In genomic region chr20:59777814-59778575, GRCh38 we compare ENCODE assay signal across 21 cellular contexts.
DNase-seq lines count a peak whose midpoint lies in the region; ATAC-seq and FAIRE-seq lines count a peak whose summit lies in the region.
"Had no signal": no experiment of that assay in that cellular context is flagged by ENCODE, and none has a peak within 500 bp of the region (broad histone marks: within the 10 kb centered on the region; RNA-seq: fewer than 3 reads in every experiment).

No MANE protein-coding gene starts in this region.

- no peaks in the 10 kb centered on the region for H3K36me3 Mint-ChIP-seq in activated T-cell treated with anti-CD3 and anti-CD28 coated beads, Interleukin-2, amount 50 U/mL, for 72 hours (ENCODE audit: insufficient read depth in 2 of 2)
- H3K36me3 Mint-ChIP-seq: CD4-positive, CD25-positive, alpha-beta regulatory T cell had no signal

- FAIRE-seq in urothelium cell line (lab: Jason Lieb, UNC), result peak; percentile 23
- FAIRE-seq: A204.1, G401.6 had no signal

- no peak overlapping the region for H3K4me3 Mint-ChIP-seq in activated T-cell treated with anti-CD3 and anti-CD28 coated beads, Interleukin-2, amount 50 U/mL, for 72 hours
- no peak overlapping the region for H3K4me3 Mint-ChIP-seq in stimulated activated naive CD8-positive, alpha-beta T cell treated with anti-CD3 and anti-CD28 coated beads, Interleukin-15, amount 100 ng/mL, for 72 hours
- H3K4me3 Mint-ChIP-seq: CD4-positive, CD25-positive, alpha-beta regulatory T cell had no signal

- ATAC-seq in activated T-cell treated with anti-CD3 and anti-CD28 coated beads, Interleukin-2, amount 50 U/mL, for 72 hours (replicated peaks in 1 of 2), result no peak
- ATAC-seq in stimulated activated naive CD8-positive, alpha-beta T cell treated with anti-CD3 and anti-CD28 coated beads, Interleukin-15, amount 100 ng/mL, for 72 hours, result no peak
- ATAC-seq: Right ventricle myocardium inferior had no signal

- no peaks in the 10 kb centered on the region for H3K9me3 Mint-ChIP-seq in activated T-cell treated with anti-CD3 and anti-CD28 coated beads, Interleukin-2, amount 50 U/mL, for 72 hours
- H3K9me3 Mint-ChIP-seq in stimulated activated naive CD8-positive, alpha-beta T cell treated with anti-CD3 and anti-CD28 coated beads, Interleukin-15, amount 100 ng/mL, for 72 hours, result no peaks in the 10 kb centered on the region

- H3K4me1 Mint-ChIP-seq in activated T-cell treated with anti-CD3 and anti-CD28 coated beads, Interleukin-2, amount 50 U/mL, for 72 hours (ENCODE audit: low read depth), result no peaks in the 10 kb centered on the region
- no peaks in the 10 kb centered on the region for H3K4me1 Mint-ChIP-seq in stimulated activated naive CD8-positive, alpha-beta T cell treated with anti-CD3 and anti-CD28 coated beads, Interleukin-15, amount 100 ng/mL, for 72 hours
- H3K4me1 Mint-ChIP-seq: CD4-positive, CD25-positive, alpha-beta regulatory T cell had no signal

- H3K27me3 Mint-ChIP-seq in activated T-cell treated with anti-CD3 and anti-CD28 coated beads, Interleukin-2, amount 50 U/mL, for 72 hours (ENCODE audit: low read depth), result no peaks in the 10 kb centered on the region
- peaks cover 5% of the 10 kb centered on the region for H3K27me3 Mint-ChIP-seq in stimulated activated naive CD8-positive, alpha-beta T cell treated with anti-CD3 and anti-CD28 coated beads, Interleukin-15, amount 100 ng/mL, for 72 hours
- H3K27me3 Mint-ChIP-seq: CD4-positive, CD25-positive, alpha-beta regulatory T cell had no signal

- H3K27ac Mint-ChIP-seq in activated T-cell treated with anti-CD3 and anti-CD28 coated beads, Interleukin-2, amount 50 U/mL, for 72 hours, result no peak overlapping the region
- H3K27ac Mint-ChIP-seq in stimulated activated naive CD8-positive, alpha-beta T cell treated with anti-CD3 and anti-CD28 coated beads, Interleukin-15, amount 100 ng/mL, for 72 hours, result no peak overlapping the region
- H3K27ac Mint-ChIP-seq: CD4-positive, CD25-positive, alpha-beta regulatory T cell had no signal

- DNase-seq in activated CD8-positive, alpha-beta memory T cell treated with anti-CD3 and anti-CD28 coated beads for 24 hours, result peak; percentile 38
- DNase-seq in activated CD8-positive, alpha-beta memory T cell treated with anti-CD3 and anti-CD28 coated beads, Interleukin-2, amount 50 U/mL, for 4 hours, result no peak
- DNase-seq in activated CD8-positive, alpha-beta memory T cell treated with anti-CD3 and anti-CD28 coated beads, Interleukin-2, amount 50 U/mL, for 48 hours, result peak; percentile 13
- peak; percentile 81 for DNase-seq in mesenteric fat pad (ENCODE audit: low spot score)
- no peak for DNase-seq in urothelium cell line (ENCODE audit: low spot score)
- no peak for DNase-seq in activated T-cell treated with anti-CD3 and anti-CD28 coated beads, Interleukin-2, amount 50 U/mL, for 72 hours
- DNase-seq in nucleus accumbens (lab: John Stamatoyannopoulos, UW), result no peak
- DNase-seq in stimulated activated naive CD8-positive, alpha-beta T cell treated with anti-CD3 and anti-CD28 coated beads, Interleukin-15, amount 100 ng/mL, for 72 hours, result no peak
- DNase-seq: BE2C; CD4-positive, CD25-positive, alpha-beta regulatory T cell; COR-L47; Kasumi-1; MG63; NCI-H1048; NCI-H1436 treated with DMSO at 0.1 percent for 48 hours; NCI-H446 treated with DMSO at 0.1 percent for 48 hours; NCI-H69; NK-92 treated with Interleukin-12 subunit alpha and Interleukin-12 subunit beta, amount 100 ng/mL, for 24 hours had no signal

Comparison
In these comparisons a context has a peak if more than half of its experiments do, and no peak if none do; other contexts are left out.
1. DNase-seq: peak in activated CD8-positive, alpha-beta memory T cell treated with anti-CD3 and anti-CD28 coated beads for 24 hours (single experiment), activated CD8-positive, alpha-beta memory T cell treated with anti-CD3 and anti-CD28 coated beads, Interleukin-2, amount 50 U/mL, for 48 hours (single experiment) and mesenteric fat pad (single experiment); none in activated CD8-positive, alpha-beta memory T cell treated with anti-CD3 and anti-CD28 coated beads, Interleukin-2, amount 50 U/mL, for 4 hours (single experiment), urothelium cell line (single experiment), activated T-cell treated with anti-CD3 and anti-CD28 coated beads, Interleukin-2, amount 50 U/mL, for 72 hours (0 of 2), nucleus accumbens (0 of 56) and stimulated activated naive CD8-positive, alpha-beta T cell treated with anti-CD3 and anti-CD28 coated beads, Interleukin-15, amount 100 ng/mL, for 72 hours (0 of 2).